19 cellular contexts compared by ENCODE assay signal in genomic region chr3:170421758-170422157, GRCh38. TPM values are rescaled to one million over a fixed set of nuclear protein-coding genes. Genes with fewer than 3 reads are reported as not detected.
DNase-seq lines count a peak whose midpoint lies in the region; TF ChIP-seq lines count a peak whose summit lies in the region.
"Had no signal": no experiment of that assay in that cellular context is flagged by ENCODE, and none has a peak within 500 bp of the region (broad histone marks: within the 10 kb centered on the region; RNA-seq: fewer than 3 reads in every experiment).

No MANE protein-coding gene starts in this region.

- H4K5ac ChIP-seq in mesendoderm (ENCODE audit: low read length), result no peak overlapping the region

- CTCF ChIA-PET in MCF 10A (lab: Yijun Ruan, JAX), result interaction anchor here (1.0 to 15.5 kb wide), 3 partner anchors 390 to 427 kb away, joined by 3 to 435 read pairs (median 13); no protein-coding TSS in a partner anchor

- H3K36me3 Mint-ChIP-seq in MCF 10A (ENCODE audit: insufficient read depth, unreplicated experiment), result no peaks in the 10 kb centered on the region
- H3K36me3 Mint-ChIP-seq: CD4-positive, CD25-positive, alpha-beta regulatory T cell; immature natural killer cell had no signal

- H3K27me3 ChIP-seq in breast epithelium (no peaks in the 10 kb centered on the region), dorsolateral prefrontal cortex (peaks cover 0 to 27% (median 3%) of the 10 kb centered on the region in 45 donors), mesendoderm (ENCODE audit: insufficient read depth, low read length, poor library complexity) (no peaks in the 10 kb centered on the region), tibial nerve (no peaks in the 10 kb centered on the region)

- peaks cover 3% of the 10 kb centered on the region for H3K79me2 ChIP-seq in mesendoderm (ENCODE audit: control insufficient read depth, insufficient read depth, low read length)

- no peak overlapping the region for H3K23ac ChIP-seq in mesendoderm (ENCODE audit: low read length)

- no peak for TF ChIP-seq EP300 in tibial nerve (IDR thresholded peaks at IDR 0.05)

- H3K9me3 ChIP-seq in breast epithelium (no peaks in the 10 kb centered on the region), tibial nerve (no peaks in the 10 kb centered on the region)

- no peak overlapping the region for H2BK5ac ChIP-seq in mesendoderm (ENCODE audit: low read length)

- H2BK15ac ChIP-seq in mesendoderm (replicated peaks; ENCODE audit: low read depth), result no peak overlapping the region

- H4K8ac ChIP-seq in mesendoderm (ENCODE audit: low read depth, low read length), result no peak overlapping the region

- no peaks in the 10 kb centered on the region for H3K36me3 ChIP-seq in breast epithelium
- H3K36me3 ChIP-seq in mesendoderm (ENCODE audit: control insufficient read depth, insufficient read depth, low read length), result peaks cover 6% of the 10 kb centered on the region
- H3K36me3 ChIP-seq in tibial nerve, result peaks cover 0 to 6% (median 0%) of the 10 kb centered on the region in 3 donors

- no peak overlapping the region for H3K4me3 Mint-ChIP-seq in MCF 10A (ENCODE audit: unreplicated experiment)
- H3K4me3 Mint-ChIP-seq: activated T-helper 17 cell treated with anti-CD3 and anti-CD28 coated beads, Interleukin-2, amount 50 U/mL, for 72 hours; CD4-positive, CD25-positive, alpha-beta regulatory T cell; immature natural killer cell had no signal

- H3K79me1 ChIP-seq in mesendoderm (ENCODE audit: low read length), result peaks cover 4% of the 10 kb centered on the region

- H3K9me3 Mint-ChIP-seq in MCF 10A (ENCODE audit: unreplicated experiment), result no peaks in the 10 kb centered on the region
- H3K9me3 Mint-ChIP-seq: activated T-helper 17 cell treated with anti-CD3 and anti-CD28 coated beads, Interleukin-2, amount 50 U/mL, for 72 hours; CD4-positive, CD25-positive, alpha-beta regulatory T cell; immature natural killer cell had no signal

- POLR2A ChIA-PET in MCF 10A (lab: Yijun Ruan, JAX), result no interaction called here

- peak overlapping the region; percentile 85 for H2AK5ac ChIP-seq in mesendoderm (ENCODE audit: low read length)

- H2BK120ac ChIP-seq in mesendoderm (ENCODE audit: low read depth, low read length), result no peak overlapping the region

- H3K27me3 Mint-ChIP-seq in MCF 10A (ENCODE audit: insufficient read depth, unreplicated experiment), result no peaks in the 10 kb centered on the region

- DNase-seq in breast epithelium (ENCODE audit: low spot score in 2 of 2) (no peak), MCF 10A (ENCODE audit: unreplicated experiment) (no peak), dorsolateral prefrontal cortex (no peak), mesendoderm (no peak), tibial nerve (ENCODE audit: low spot score in 2 of 2) (no peak), NCI-H748 (lab: John Stamatoyannopoulos, UW; ENCODE audit: unreplicated experiment) (no peak), inferior parietal cortex (ENCODE audit: extremely low spot score) (no peak)
- no peak for DNase-seq in stimulated activated naive CD4-positive, alpha-beta T cell treated with Interleukin-2 at 50 U/mL for 16 hours (lab: John Stamatoyannopoulos, UW)
- DNase-seq: activated CD8-positive, alpha-beta memory T cell treated with anti-CD3 and anti-CD28 coated beads for 24 hours; CD4-positive, CD25-positive, alpha-beta regulatory T cell; DMS53; effector CD4-positive, alpha-beta T cell; immature natural killer cell; NCI-H1694 treated with DMSO at 0.1 percent for 48 hours; NCI-H446; stimulated activated CD4-positive, alpha-beta T cell treated with anti-CD3 and anti-CD28 coated beads, Interleukin-4, amount 100 ng/mL, for 4 hours; T-helper 1 cell had no signal

- H3K27ac ChIP-seq in breast epithelium (peak overlapping the region; percentile 93), dorsolateral prefrontal cortex (peak overlapping the region in 57 of 59 donors; percentile 38 to 98 (median 92)), mesendoderm (ENCODE audit: low read depth, low read length) (no peak overlapping the region), tibial nerve (peak overlapping the region; percentile 60 to 94 (median 87))

- H3K4me1 ChIP-seq in breast epithelium, result peaks cover 0 to 4% of the 10 kb centered on the region in 2 donors
- peaks cover 17% of the 10 kb centered on the region for H3K4me1 ChIP-seq in mesendoderm (ENCODE audit: control insufficient read depth, low read depth, low read length)
- peaks cover 0 to 65% (median 6%) of the 10 kb centered on the region in 4 donors for H3K4me1 ChIP-seq in tibial nerve

- H3K4me3 ChIP-seq in breast epithelium, result peak overlapping the region; percentile 49 to 89 (median 69)
- H3K4me3 ChIP-seq in dorsolateral prefrontal cortex, result peak overlapping the region; percentile 3 to 92 (median 72)
- H3K4me3 ChIP-seq in mesendoderm (ENCODE audit: low read length), result no peak overlapping the region
- peak overlapping the region in 3 of 4 donors; percentile 36 to 77 (median 55) for H3K4me3 ChIP-seq in tibial nerve

- peak overlapping the region; percentile 4 for H3K4me2 ChIP-seq in mesendoderm (ENCODE audit: low read length)

- WGBS in mesendoderm (ENCODE audit: extremely low coverage, insufficient coverage, low lambda C conversion rate), result no CpG with 5 or more reads among the region's 2 CpGs
- 41 to 57% methylated on average over 2 of the region's 2 CpGs for WGBS in tibial nerve, 2 donors

- no peaks in the 10 kb centered on the region for H3K4me1 Mint-ChIP-seq in MCF 10A (ENCODE audit: insufficient read depth, unreplicated experiment)

- H3K18ac ChIP-seq in mesendoderm (ENCODE audit: low read length), result no peak overlapping the region

- no TSS peak for BruUV-seq in MCF 10A (replicated peaks; lab: Mats Ljungman, UMichigan)

- H3K4ac ChIP-seq in mesendoderm (ENCODE audit: low read depth, low read length), result no peak overlapping the region

- H3K9ac ChIP-seq in mesendoderm (ENCODE audit: low read length), result peak overlapping the region; percentile 27

- intact Hi-C loops in breast epithelium (cut with DNase I; ENCODE audit: low total_unique reads), result no loop called here
- intact Hi-C loops in MCF 10A (cut with micrococcal nuclease), result no loop called here
- intact Hi-C loops in dorsolateral prefrontal cortex (cut with DNase I), result loop anchor here (2.0 to 5.0 kb wide), 2 partner anchors 45 to 66 kb away; no protein-coding TSS in a partner anchor

- no peak overlapping the region for H3K27ac Mint-ChIP-seq in MCF 10A (ENCODE audit: low read depth, unreplicated experiment)
- H3K27ac Mint-ChIP-seq: activated T-helper 17 cell treated with anti-CD3 and anti-CD28 coated beads, Interleukin-2, amount 50 U/mL, for 72 hours; CD4-positive, CD25-positive, alpha-beta regulatory T cell; immature natural killer cell had no signal

- no peak for TF ChIP-seq POLR2A in breast epithelium (IDR thresholded peaks at IDR 0.05)
- TF ChIP-seq POLR2A in tibial nerve (IDR thresholded peaks at IDR 0.05), result no peak

- TF ChIP-seq CTCF in breast epithelium (IDR thresholded peaks at IDR 0.05) (no peak), MCF 10A (IDR thresholded peaks at IDR 0.05; ENCODE audit: unreplicated experiment) (no peak), dorsolateral prefrontal cortex (IDR thresholded peaks at IDR 0.05 in 54 of 56, conservative IDR thresholded peaks at IDR 0.05 in 2 of 56; ENCODE audit: low read depth in 1 of 56, partially characterized antibody in 56 of 56) (no peak), tibial nerve (IDR thresholded peaks at IDR 0.05) (no peak)

- peak overlapping the region; percentile 40 for H3K56ac ChIP-seq in mesendoderm (ENCODE audit: low read length)

RNA-seq across cellular contexts. Expression of gene CLDN11, which starts 3.1 kb away (rescaled TPM):
- total RNA-seq in breast epithelium (10 to 100 TPM in 2 of 3 donors, 1 to 10 TPM in 1; 8.2 to 48.4 (median 28.8) TPM), MCF 10A (2022) (not detected in 2 replicates), dorsolateral prefrontal cortex (1,000 to 10,000 TPM in 1 of 120 experiments, 100 to 1,000 TPM in 95, 10 to 100 TPM in 24; 24.4 to 1,165 (median 178) TPM), tibial nerve (10 to 100 TPM; 32.0 to 65.1 (median 52.8) TPM)
- 26.2 TPM for polyA plus RNA-seq in mesendoderm (2013, experiment 1 of 2)
- 25.3 TPM for polyA plus RNA-seq in mesendoderm (2013, experiment 2 of 2)
- total RNA-seq: A172; activated T-helper 17 cell treated with anti-CD3 and anti-CD28 coated beads, Interleukin-2, amount 50 U/mL, for 72 hours; CD4-positive, CD25-positive, alpha-beta regulatory T cell had no signal
- polyA plus RNA-seq: CD4-positive, CD25-positive, alpha-beta regulatory T cell; immature natural killer cell had no signal

Comparison
In these comparisons a context has a peak if more than half of its experiments do, and no peak if none do; other contexts are left out.
1. intact Hi-C loops: an anchor here in dorsolateral prefrontal cortex (2.0 to 5.0 kb wide); none called in breast epithelium and MCF 10A.